19 cellular contexts compared by ENCODE assay signal in genomic region chr3:54630111-54630623, GRCh38.
DNase-seq lines count a peak whose midpoint lies in the region; FAIRE-seq and TF ChIP-seq lines count a peak whose summit lies in the region.
"Had no signal": no experiment of that assay in that cellular context is flagged by ENCODE, and none has a peak within 500 bp of the region (broad histone marks: within the 10 kb centered on the region; RNA-seq: fewer than 3 reads in every experiment).

No MANE protein-coding gene starts in this region.

- H2AK5ac ChIP-seq in H1 (ENCODE audit: low read depth, low read length): no peak overlapping the region; the same call in 1 of the 2 replicates

- no peak overlapping the region for H2BK20ac ChIP-seq in H1 (ENCODE audit: low read length)

- H3K27ac ChIP-seq in mammary epithelial cell (ENCODE audit: insufficient read depth, low read depth, low read length) (no peak overlapping the region), H1 (ENCODE audit: low read depth, low read length) (no peak overlapping the region), iPS DF 6.9 (ENCODE audit: low read length) (peak overlapping the region; percentile 45), osteoblast (ENCODE audit: low read depth, low read length) (no peak overlapping the region)
- H3K27ac ChIP-seq: 22Rv1, A549, C4-2B had no signal

- H3K4me1 ChIP-seq in mammary epithelial cell (ENCODE audit: insufficient read depth, low read length): peaks cover 19% of the 10 kb centered on the region
- peaks cover 4 to 11% (median 7%) of the 10 kb centered on the region in 4 experiments; a peak in 5 of 7 replicates for H3K4me1 ChIP-seq in H1 (replicated peaks in 1 of 4; ENCODE audit: control insufficient read depth in 3 of 4, insufficient read depth in 4 of 4, low read length in 3 of 4)
- peaks cover 3% of the 10 kb centered on the region for H3K4me1 ChIP-seq in iPS DF 6.9 (ENCODE audit: control insufficient read depth, insufficient read depth, low read length)
- H3K4me1 ChIP-seq in osteoblast (ENCODE audit: insufficient read depth, low read length): no peaks in the 10 kb centered on the region
- H3K4me1 ChIP-seq: A549 had no signal

- H3K27me3 ChIP-seq in mammary epithelial cell (ENCODE audit: insufficient read depth, low read length) (no peaks in the 10 kb centered on the region), H1 (replicated peaks in 1 of 4; ENCODE audit: control insufficient read depth in 3 of 4, extremely low read depth in 1 of 4, insufficient read depth in 3 of 4, low read length in 3 of 4) (no peaks in the 10 kb centered on the region; a peak in 2 of 7 replicates), iPS DF 6.9 (ENCODE audit: control insufficient read depth, insufficient read depth, low read length) (no peaks in the 10 kb centered on the region), osteoblast (ENCODE audit: insufficient read depth, low read length) (no peaks in the 10 kb centered on the region)

- no peak overlapping the region for H2BK15ac ChIP-seq in H1 (ENCODE audit: low read length)

- TF ChIP-seq RAD21 in H1 (IDR thresholded peaks at IDR 0.05 in 1 of 2, conservative IDR thresholded peaks at IDR 0.05 in 1 of 2; ENCODE audit: low read depth in 2 of 2, low read length in 2 of 2): 0 out of 4 replicates have a peak, but pooled peaks of 1 of the 2 experiments have one; percentile 11

- H4K8ac ChIP-seq in H1 (ENCODE audit: extremely low read depth, insufficient read depth, low read length): no peak overlapping the region

- peaks cover 6% of the 10 kb centered on the region for H3K36me3 Mint-ChIP-seq in MCF 10A (ENCODE audit: insufficient read depth, unreplicated experiment)
- no peaks in the 10 kb centered on the region for H3K36me3 Mint-ChIP-seq in activated naive CD8-positive, alpha-beta T cell treated with anti-CD3 and anti-CD28 coated beads for 36 hours

- H3K4ac ChIP-seq in H1 (replicated peaks; ENCODE audit: insufficient read length, low read depth, low read length): no peak overlapping the region

- H2AFZ ChIP-seq in mammary epithelial cell (ENCODE audit: low read depth, low read length) (no peak overlapping the region), H1 (ENCODE audit: low read length) (no peak overlapping the region), osteoblast (ENCODE audit: low read length) (no peak overlapping the region)

- POLR2A ChIA-PET in MCF 10A (lab: Yijun Ruan, JAX) (no interaction called here), H1 (lab: Charles Lee; ENCODE audit: partially characterized antibody) (interaction anchor here (0.6 to 7.8 kb wide), 25 partner anchors 7 to 468 kb away, joined by 3 to 87 read pairs (median 4); no protein-coding TSS in a partner anchor)

- peak overlapping the region; percentile 39; the same call in 1 of the 2 replicates for H3K18ac ChIP-seq in H1 (ENCODE audit: extremely low read depth, low read length)

- 0 out of 2 replicates have a peak, but pooled peaks cover 2% of the 10 kb centered on the region for H3K79me1 ChIP-seq in H1 (ENCODE audit: low read depth, low read length)

- BruUV-seq in mammary epithelial cell (replicated peaks; lab: Mats Ljungman, UMichigan) (no TSS peak), MCF 10A (replicated peaks; lab: Mats Ljungman, UMichigan) (no TSS peak)

- H3K4me3 ChIP-seq in mammary epithelial cell (replicated peaks in 1 of 3; ENCODE audit: insufficient read depth in 1 of 3, low read depth in 2 of 3, low read length in 3 of 3): no peak overlapping the region
- no peak overlapping the region for H3K4me3 ChIP-seq in H1 (ENCODE audit: extremely low read depth in 1 of 4, insufficient read depth in 2 of 4, low read depth in 3 of 4, low read length in 4 of 4)
- H3K4me3 ChIP-seq in iPS DF 6.9 (ENCODE audit: low read length): no peak overlapping the region
- H3K4me3 ChIP-seq in osteoblast (ENCODE audit: insufficient read depth, low read length): no peak overlapping the region
- H3K4me3 ChIP-seq: A549 had no signal

- H3K36me3 ChIP-seq in mammary epithelial cell (ENCODE audit: insufficient read depth, low read length) (no peaks in the 10 kb centered on the region), H1 (ENCODE audit: control insufficient read depth in 2 of 4, insufficient read depth in 4 of 4, low read length in 3 of 4) (peaks cover 20 to 39% (median 26%) of the 10 kb centered on the region in 4 experiments), iPS DF 6.9 (ENCODE audit: control insufficient read depth, insufficient read depth, low read length) (peaks cover 22% of the 10 kb centered on the region), osteoblast (ENCODE audit: insufficient read depth, low read length) (no peaks in the 10 kb centered on the region)

- in situ Hi-C loops in mammary epithelial cell (cut with MboI; ENCODE audit: low sequenced_read_pairs in 2 of 2): no loop called here

- no peaks in the 10 kb centered on the region for H3K27me3 Mint-ChIP-seq in MCF 10A (ENCODE audit: insufficient read depth, unreplicated experiment)
- H3K27me3 Mint-ChIP-seq in activated naive CD8-positive, alpha-beta T cell treated with anti-CD3 and anti-CD28 coated beads for 36 hours: peaks cover 8% of the 10 kb centered on the region

- no peak overlapping the region for H4K91ac ChIP-seq in H1 (replicated peaks; ENCODE audit: insufficient read length, low read length)

- no peak for TF ChIP-seq EP300 in H1 (IDR thresholded peaks at IDR 0.05; ENCODE audit: borderline replicate concordance in 1 of 2, low read depth in 2 of 2, low read length in 2 of 2)

- intact Hi-C loops in mammary epithelial cell (cut with micrococcal nuclease): no loop called here
- intact Hi-C loops in MCF 10A (cut with micrococcal nuclease): no loop called here

- H3K14ac ChIP-seq in H1 (ENCODE audit: insufficient read length): no peak overlapping the region

- no peak overlapping the region for H3K4me2 ChIP-seq in mammary epithelial cell (ENCODE audit: insufficient read depth, low read depth, low read length)
- no peak overlapping the region for H3K4me2 ChIP-seq in H1 (ENCODE audit: insufficient read depth in 1 of 2, low read depth in 2 of 2, low read length in 2 of 2)
- H3K4me2 ChIP-seq in osteoblast (ENCODE audit: insufficient read depth, low read length): no peak overlapping the region
- H3K4me2 ChIP-seq: A549 had no signal

- no peaks in the 10 kb centered on the region for H3K23me2 ChIP-seq in H1 (ENCODE audit: low read depth, low read length)

- H2BK5ac ChIP-seq in H1 (ENCODE audit: low read depth, low read length): peak overlapping the region; percentile 27; the same call in 1 of the 2 replicates

- H3K9me3 Mint-ChIP-seq in MCF 10A (ENCODE audit: unreplicated experiment): no peaks in the 10 kb centered on the region
- H3K9me3 Mint-ChIP-seq in activated naive CD8-positive, alpha-beta T cell treated with anti-CD3 and anti-CD28 coated beads for 36 hours: no peaks in the 10 kb centered on the region

- 70% methylated on average over 6 of the region's 6 CpGs for WGBS in mammary epithelial cell (ENCODE audit: low coverage, missing lambda C conversion rate)
- WGBS in H1 (ENCODE audit: extremely low coverage in 1 of 2, insufficient coverage in 1 of 2, insufficient read length in 1 of 2, insufficient replicate concordance in 2 of 2, low coverage in 1 of 2, low lambda C conversion rate in 2 of 2, missing lambda C conversion rate in 1 of 2), 2 experiments: 67% methylated on average over 6 of the region's 6 CpGs; no CpG with 5 or more reads in 1 of the 2 experiments
- WGBS in iPS DF 6.9 (ENCODE audit: insufficient coverage, insufficient read length): no CpG with 5 or more reads among the region's 6 CpGs

- no peaks in the 10 kb centered on the region for H3K79me2 ChIP-seq in mammary epithelial cell (ENCODE audit: insufficient read depth, low read length)
- H3K79me2 ChIP-seq in H1 (ENCODE audit: control insufficient read depth in 1 of 2, insufficient read depth in 2 of 2, low read length in 2 of 2): no peaks in the 10 kb centered on the region; a peak in 1 of 4 replicates
- H3K79me2 ChIP-seq in osteoblast (ENCODE audit: insufficient read depth, low read length): no peaks in the 10 kb centered on the region

- no peaks in the 10 kb centered on the region for H3K9me3 ChIP-seq in mammary epithelial cell (replicated peaks; ENCODE audit: insufficient read depth, low read length)
- peaks cover 0 to 3% of the 10 kb centered on the region in 2 experiments; a peak in 1 of 4 replicates for H3K9me3 ChIP-seq in H1 (ENCODE audit: insufficient read depth in 2 of 2, low read depth in 1 of 2, low read length in 1 of 2)
- no peaks in the 10 kb centered on the region for H3K9me3 ChIP-seq in iPS DF 6.9 (ENCODE audit: control insufficient read depth, insufficient read depth, low read length)
- no peaks in the 10 kb centered on the region for H3K9me3 ChIP-seq in osteoblast (ENCODE audit: low read depth, low read length)
- H3K9me3 ChIP-seq: A549 had no signal

- CTCF ChIA-PET in mammary epithelial cell (lab: Charles Lee; ENCODE audit: low non-redundant PET): no interaction called here
- CTCF ChIA-PET in MCF 10A (lab: Yijun Ruan, JAX): interaction anchor here (0.6 to 1.1 kb wide), 2 partner anchors 70 to 208 kb away, joined by 3 read pairs; no protein-coding TSS in a partner anchor
- CTCF ChIA-PET in H1 (lab: Charles Lee; ENCODE audit: partially characterized antibody): interaction anchor here (1.4 to 3.0 kb wide), 3 partner anchors 19 to 196 kb away, joined by 3 to 14 read pairs (median 6); no protein-coding TSS in a partner anchor

- TF ChIP-seq CTCF in mammary epithelial cell (conservative IDR thresholded peaks at IDR 0.05 in 1 of 2, IDR thresholded peaks at IDR 0.05 in 1 of 2; ENCODE audit: extremely low read depth in 1 of 2, insufficient read depth in 1 of 2, low read depth in 1 of 2, low read length in 2 of 2): no peak
- TF ChIP-seq CTCF in MCF 10A (IDR thresholded peaks at IDR 0.05; ENCODE audit: unreplicated experiment): no peak
- TF ChIP-seq CTCF in H1 (IDR thresholded peaks at IDR 0.05; ENCODE audit: control extremely low read depth in 1 of 3, insufficient read depth in 1 of 3, low read depth in 1 of 3, low read length in 3 of 3): no peak
- no peak for TF ChIP-seq CTCF in osteoblast (IDR thresholded peaks at IDR 0.05; ENCODE audit: extremely low read depth, low read depth, low read length)

- H2BK12ac ChIP-seq in H1 (ENCODE audit: low read depth, low read length): no peak overlapping the region

- H3K23ac ChIP-seq in H1 (ENCODE audit: insufficient read length): no peak overlapping the region

- H3K4me1 Mint-ChIP-seq in MCF 10A (ENCODE audit: insufficient read depth, unreplicated experiment): no peaks in the 10 kb centered on the region
- H3K4me1 Mint-ChIP-seq in activated naive CD8-positive, alpha-beta T cell treated with anti-CD3 and anti-CD28 coated beads for 36 hours: no peaks in the 10 kb centered on the region

- H3K9ac ChIP-seq in mammary epithelial cell (ENCODE audit: insufficient read depth, low read length): no peak overlapping the region
- H3K9ac ChIP-seq in H1 (replicated peaks in 1 of 4; ENCODE audit: extremely low read depth in 1 of 4, low read depth in 3 of 4, low read length in 3 of 4): no peak overlapping the region

- no peak overlapping the region for H3K56ac ChIP-seq in H1 (replicated peaks; ENCODE audit: insufficient read length, low read depth, low read length)

- FAIRE-seq in H1 (lab: Jason Lieb, UNC): peak; percentile 69
- FAIRE-seq: A549, GM19239, H54 had no signal

- peak; percentile 52 to 90 for TF ChIP-seq POLR2A in H1 (IDR thresholded peaks at IDR 0.05; ENCODE audit: control extremely low read depth in 1 of 2, low read depth in 2 of 2, low read length in 2 of 2)

- H4K5ac ChIP-seq in H1 (ENCODE audit: insufficient read length, low read depth, low read length): no peak overlapping the region

- H2BK120ac ChIP-seq in H1 (replicated peaks; ENCODE audit: low read depth, low read length): no peak overlapping the region

- dilution Hi-C loops in mammary epithelial cell (cut with HindIII; ENCODE audit: low sequenced_read_pairs): no loop called here

- H3K4me3 Mint-ChIP-seq in MCF 10A (ENCODE audit: unreplicated experiment): no peak overlapping the region
- no peak overlapping the region for H3K4me3 Mint-ChIP-seq in activated naive CD8-positive, alpha-beta T cell treated with anti-CD3 and anti-CD28 coated beads for 36 hours
- H3K4me3 Mint-ChIP-seq: CD4-positive, alpha-beta T cell; HFFc6 had no signal

- peak; percentile 38 for DNase-seq in mammary epithelial cell
- no peak for DNase-seq in MCF 10A (ENCODE audit: unreplicated experiment)
- DNase-seq in H1 (ENCODE audit: low read depth in 1 of 2, low spot score in 2 of 2): peak in 1 of 2 experiments; percentile 68
- no peak for DNase-seq in iPS DF 6.9 (ENCODE audit: low read depth, low spot score)
- peak; percentile 75 for DNase-seq in osteoblast (ENCODE audit: insufficient read length, low spot score, missing footprints)
- no peak for DNase-seq in COLO829 (ENCODE audit: low spot score)
- DNase-seq in activated naive CD8-positive, alpha-beta T cell treated with anti-CD3 and anti-CD28 coated beads for 36 hours: no peak
- no peak for DNase-seq in T1000 (lab: John Stamatoyannopoulos, UW)
- DNase-seq: AML-193; CD4-positive, alpha-beta T cell; DMS153; DMS79; GF-D8; HFFc6 had no signal

- H3K27ac Mint-ChIP-seq in MCF 10A (ENCODE audit: low read depth, unreplicated experiment): no peak overlapping the region
- H3K27ac Mint-ChIP-seq in activated naive CD8-positive, alpha-beta T cell treated with anti-CD3 and anti-CD28 coated beads for 36 hours: no peak overlapping the region
- H3K27ac Mint-ChIP-seq: CD4-positive, alpha-beta T cell; HFFc6 had no signal

- H4K20me1 ChIP-seq in mammary epithelial cell (ENCODE audit: insufficient read depth, low read length) (no peaks in the 10 kb centered on the region), H1 (replicated peaks in 1 of 2; ENCODE audit: control insufficient read depth in 1 of 2, insufficient read depth in 2 of 2, low read length in 2 of 2) (peaks cover 11% of the 10 kb centered on the region in 2 experiments), osteoblast (ENCODE audit: insufficient read depth, low read length) (no peaks in the 10 kb centered on the region)

Comparison
In these comparisons a context has a peak if more than half of its experiments do, and no peak if none do; other contexts are left out.
1. DNase-seq: peak in mammary epithelial cell (single experiment) and osteoblast (single experiment); none in MCF 10A (single experiment), iPS DF 6.9 (single experiment), COLO829 (single experiment), activated naive CD8-positive, alpha-beta T cell treated with anti-CD3 and anti-CD28 coated beads for 36 hours (single experiment) and T1000 (single experiment).